8 cellular contexts compared by ENCODE assay signal in genomic region chr2:69559696-69560482, GRCh38.
DNase-seq lines count a peak whose midpoint lies in the region; ATAC-seq and TF ChIP-seq lines count a peak whose summit lies in the region.

No MANE protein-coding gene starts in this region.

- no peaks in the 10 kb centered on the region for H3K36me3 Mint-ChIP-seq in stimulated activated memory B cell treated with anti-CD40 and anti-IgM and Interleukin-4, amounts not matched to agents 10 μg/mL and 1 μg/mL and 100 μg/mL, for 72 hours

- H3K36me3 ChIP-seq in WERI-Rb-1: no peaks in the 10 kb centered on the region

- H3K4me1 Mint-ChIP-seq in stimulated activated memory B cell treated with anti-CD40 and anti-IgM and Interleukin-4, amounts not matched to agents 10 μg/mL and 1 μg/mL and 100 μg/mL, for 72 hours: peaks cover 3% of the 10 kb centered on the region

- H3K9me3 Mint-ChIP-seq in stimulated activated memory B cell treated with anti-CD40 and anti-IgM and Interleukin-4, amounts not matched to agents 10 μg/mL and 1 μg/mL and 100 μg/mL, for 72 hours: no peaks in the 10 kb centered on the region

- no peaks in the 10 kb centered on the region for H3K9me3 ChIP-seq in WERI-Rb-1 (ENCODE audit: severe bottlenecking)

- peak; percentile 20 for DNase-seq in DMS153 treated with DMSO at 0.1 percent for 48 hours (lab: John Stamatoyannopoulos, UW; ENCODE audit: unreplicated experiment)
- peak; percentile 10 for DNase-seq in NCI-H1417 treated with DMSO at 0.1 percent for 48 hours (lab: John Stamatoyannopoulos, UW)
- peak; percentile 53 for DNase-seq in WERI-Rb-1
- DNase-seq in glomerular visceral epithelial cell (ENCODE audit: extremely low spot score): peak; percentile 50
- DNase-seq in renal cortical epithelial cell (ENCODE audit: low read depth): peak; percentile 86

- ATAC-seq in GM21515 (IDR thresholded peaks at IDR 0.05; ENCODE audit: unreplicated experiment): peak; percentile 54
- ATAC-seq in GM19397 (IDR thresholded peaks at IDR 0.05; ENCODE audit: unreplicated experiment): no peak
- ATAC-seq in stimulated activated memory B cell treated with anti-CD40 and anti-IgM and Interleukin-4, amounts not matched to agents 10 μg/mL and 1 μg/mL and 100 μg/mL, for 72 hours: no peak

- H3K27me3 ChIP-seq in WERI-Rb-1 (ENCODE audit: insufficient read depth, low read depth, severe bottlenecking): no peaks in the 10 kb centered on the region

- peak; percentile 79 for TF ChIP-seq CTCF in WERI-Rb-1 (IDR thresholded peaks at IDR 0.05; ENCODE audit: low read depth, low read length)

- 0 out of 2 replicates have a peak overlapping the region, but pooled peaks have one; percentile 3 for H3K27ac ChIP-seq in WERI-Rb-1

- H3K4me3 Mint-ChIP-seq in stimulated activated memory B cell treated with anti-CD40 and anti-IgM and Interleukin-4, amounts not matched to agents 10 μg/mL and 1 μg/mL and 100 μg/mL, for 72 hours: no peak overlapping the region

- peaks cover 26% of the 10 kb centered on the region for H3K27me3 Mint-ChIP-seq in stimulated activated memory B cell treated with anti-CD40 and anti-IgM and Interleukin-4, amounts not matched to agents 10 μg/mL and 1 μg/mL and 100 μg/mL, for 72 hours

- H3K27ac Mint-ChIP-seq in stimulated activated memory B cell treated with anti-CD40 and anti-IgM and Interleukin-4, amounts not matched to agents 10 μg/mL and 1 μg/mL and 100 μg/mL, for 72 hours: no peak overlapping the region

- no peak overlapping the region for H3K4me3 ChIP-seq in WERI-Rb-1 (ENCODE audit: low read depth, low read length)

Comparison
In these comparisons a context has a peak if more than half of its experiments do, and no peak if none do; other contexts are left out.
1. DNase-seq: peak in every context shown above with its lines; median percentile 86 in renal cortical epithelial cell; 53 in WERI-Rb-1; 50 in glomerular visceral epithelial cell; 20 in DMS153 treated with DMSO at 0.1 percent for 48 hours; 10 in NCI-H1417 treated with DMSO at 0.1 percent for 48 hours.